ENCODE assay signal across 21 cellular contexts in the genomic region with DNA sequence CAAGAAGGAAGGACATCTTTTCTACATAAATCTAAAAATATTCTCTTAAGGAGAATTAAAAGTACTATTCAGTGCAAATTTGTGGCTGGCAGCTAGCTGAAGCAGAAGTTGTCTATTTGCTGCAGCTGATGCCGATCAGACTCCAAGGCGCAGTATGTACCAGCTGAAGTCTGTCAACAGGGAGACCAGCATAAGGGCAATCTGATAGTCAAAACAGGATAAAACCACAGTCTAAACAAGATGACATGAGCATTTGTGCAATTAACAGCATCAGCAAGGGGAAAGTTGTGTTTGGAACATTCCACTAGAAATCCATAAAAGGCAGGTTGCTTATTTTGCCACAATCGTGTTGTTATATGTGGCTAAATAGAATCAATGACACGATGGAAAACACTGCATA.
"Had no signal": no experiment of that assay in that cellular context is flagged by ENCODE, and none has a peak within 500 bp of the region (broad histone marks: within the 10 kb centered on the region; RNA-seq: fewer than 3 reads in every experiment).

No MANE protein-coding gene starts in this region.

- H3K36me3 ChIP-seq: esophagus muscularis mucosa, sigmoid colon, stomach, thyroid gland had no signal

- ATAC-seq: left lobe of liver; naive thymus-derived CD8-positive, alpha-beta T cell; psoas muscle; right cardiac atrium; stimulated activated effector memory CD8-positive, alpha-beta T cell treated with anti-CD3 and anti-CD28 coated beads, Interleukin-12 subunit alpha, Interleukin-12 subunit beta, amount 100 ng/mL, for 72 hours had no signal

- H3K27ac ChIP-seq: coronary artery, esophagus muscularis mucosa, psoas muscle, sigmoid colon, stomach, thyroid gland had no signal

- H3K27me3 ChIP-seq: esophagus muscularis mucosa, sigmoid colon, stomach, thyroid gland had no signal

- DNase-seq: dermis blood vessel endothelial cell; effector memory CD4-positive, alpha-beta T cell; foreskin melanocyte; glutamatergic neuron; mammary epithelial cell; naive thymus-derived CD8-positive, alpha-beta T cell; nephron progenitor cell; nucleus accumbens; psoas muscle; right cardiac atrium; sigmoid colon; stimulated activated CD4-positive, alpha-beta T cell treated with anti-CD3 and anti-CD28 coated beads, Interleukin-2, amount 100 ng/mL, for 24 hours; stimulated activated CD4-positive, alpha-beta T cell treated with anti-CD3 and anti-CD28 coated beads, Interleukin-4, amount 100 ng/mL, for 24 hours; stimulated activated naive CD4-positive, alpha-beta T cell treated with Interleukin-2 at 50 U/mL for 16 hours; stomach; thyroid gland; trophoblast cell had no signal

- H3K9me3 ChIP-seq: esophagus muscularis mucosa, psoas muscle, sigmoid colon, stomach, thyroid gland had no signal

- H3K4me3 ChIP-seq: coronary artery, esophagus muscularis mucosa, psoas muscle, sigmoid colon, stomach, thyroid gland had no signal

- H3K4me1 ChIP-seq: esophagus muscularis mucosa, psoas muscle, sigmoid colon, stomach, thyroid gland had no signal
